Comparison of ENCODE assay signal across 26 cellular contexts in the genomic region with DNA sequence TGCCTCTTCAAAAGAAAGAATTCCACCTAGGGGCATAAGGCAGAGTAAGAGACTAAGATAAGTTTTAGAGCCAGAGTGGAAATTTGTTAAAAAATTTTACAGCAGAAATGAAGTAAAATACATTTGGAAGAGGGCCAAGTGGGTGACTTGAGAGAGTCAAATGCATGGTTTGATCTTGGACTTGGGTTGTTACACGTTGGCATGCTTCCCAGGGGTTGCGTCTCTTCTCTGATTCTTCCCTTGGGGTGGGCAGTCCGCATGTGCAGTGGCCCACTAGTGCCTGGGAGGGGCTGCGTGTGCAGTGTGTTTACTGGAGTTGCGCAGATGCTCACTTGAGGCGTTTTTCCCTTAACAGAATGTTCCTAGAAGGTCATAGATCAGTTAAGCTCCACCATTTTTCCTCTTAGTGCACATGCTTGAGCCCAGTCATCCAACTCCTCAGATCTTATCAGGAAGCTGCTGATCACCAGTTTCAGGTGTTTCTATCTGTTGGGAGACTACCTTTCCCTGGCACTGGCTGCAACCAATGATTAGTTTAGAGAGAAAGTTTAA. TPM values are rescaled to one million over a fixed set of nuclear protein-coding genes. Genes with fewer than 3 reads are reported as not detected.
DNase-seq lines count a peak whose midpoint lies in the region; ATAC-seq and TF ChIP-seq lines count a peak whose summit lies in the region.
"Had no signal": no experiment of that assay in that cellular context is flagged by ENCODE, and none has a peak within 500 bp of the region (broad histone marks: within the 10 kb centered on the region; RNA-seq: fewer than 3 reads in every experiment).

No MANE protein-coding gene starts in this region.

- peaks cover 18% of the 10 kb centered on the region for H3K4me1 ChIP-seq in mucosa of descending colon (ENCODE audit: low read depth)
- H3K4me1 ChIP-seq in CD4-positive, alpha-beta memory T cell (ENCODE audit: insufficient read depth, low read length): no peaks in the 10 kb centered on the region
- H3K4me1 ChIP-seq: esophagus muscularis mucosa, gastroesophageal sphincter, right atrium auricular region had no signal

- no peak overlapping the region for H3K4me3 ChIP-seq in mucosa of descending colon
- H3K4me3 ChIP-seq in CD4-positive, alpha-beta memory T cell (ENCODE audit: low read length in 2 of 2): no peak overlapping the region
- H3K4me3 ChIP-seq: BLaER1, esophagus muscularis mucosa, gastroesophageal sphincter, lung, right atrium auricular region, stomach had no signal

- H3K36me3 ChIP-seq in mucosa of descending colon (ENCODE audit: low read depth): no peaks in the 10 kb centered on the region
- peaks cover 12% of the 10 kb centered on the region for H3K36me3 ChIP-seq in CD4-positive, alpha-beta memory T cell (ENCODE audit: insufficient read depth, low read length)

- no peak overlapping the region for H3K4me3 Mint-ChIP-seq in CD4-positive, alpha-beta memory T cell
- H3K4me3 Mint-ChIP-seq: activated B cell treated with CpG ODN at 0.5 μM for 24 hours; activated CD4-positive, alpha-beta memory T cell treated with anti-CD3 and anti-CD28 coated beads for 36 hours; brain; effector memory CD8-positive, alpha-beta T cell; type B pancreatic cell had no signal

- no peaks in the 10 kb centered on the region for H3K9me3 Mint-ChIP-seq in CD4-positive, alpha-beta memory T cell
- H3K9me3 Mint-ChIP-seq: activated B cell treated with CpG ODN at 0.5 μM for 24 hours; activated CD4-positive, alpha-beta memory T cell treated with anti-CD3 and anti-CD28 coated beads for 36 hours; effector memory CD8-positive, alpha-beta T cell; type B pancreatic cell had no signal

- no peak overlapping the region for H3K27ac ChIP-seq in CD4-positive, alpha-beta memory T cell (ENCODE audit: low read depth, low read length)
- H3K27ac ChIP-seq: BLaER1, esophagus muscularis mucosa, gastroesophageal sphincter, right atrium auricular region, stomach had no signal

- H3K27ac Mint-ChIP-seq in CD4-positive, alpha-beta memory T cell: no peak overlapping the region
- H3K27ac Mint-ChIP-seq: activated B cell treated with CpG ODN at 0.5 μM for 24 hours; activated CD4-positive, alpha-beta memory T cell treated with anti-CD3 and anti-CD28 coated beads for 36 hours; type B pancreatic cell had no signal

- DNase-seq in activated CD8-positive, alpha-beta memory T cell treated with anti-CD3 and anti-CD28 coated beads for 24 hours: peak; percentile 35
- DNase-seq in activated CD8-positive, alpha-beta memory T cell treated with anti-CD3 and anti-CD28 coated beads, Interleukin-2, amount 50 U/mL, for 4 hours: no peak
- DNase-seq in NCI-H69 (lab: John Stamatoyannopoulos, UW) (peak; percentile 17), mucosa of descending colon (peak in 2 of 3 donors; percentile 66 to 76), SIG-M5 treated with dmso at 0.1 percent for 504 hours (lab: John Stamatoyannopoulos, UW; ENCODE audit: unreplicated experiment) (no peak)
- DNase-seq in CD4-positive, alpha-beta memory T cell: no peak
- no peak for DNase-seq in stimulated activated naive CD4-positive, alpha-beta T cell (lab: John Stamatoyannopoulos, UW)
- DNase-seq: activated B cell treated with CpG ODN at 0.5 μM for 24 hours; activated CD4-positive, alpha-beta memory T cell treated with anti-CD3 and anti-CD28 coated beads for 36 hours; activated gamma-delta T cell treated with Interleukin-2 at 50 U/mL for 16 hours; activated T-cell treated with anti-CD3 and anti-CD28 coated beads for 4 hours; effector memory CD8-positive, alpha-beta T cell; HCEC 1CT; kidney; MM.1S; NCI-H510A; RPMI8226; stomach had no signal

- no peaks in the 10 kb centered on the region for H3K27me3 ChIP-seq in CD4-positive, alpha-beta memory T cell (ENCODE audit: insufficient read depth, low read length)
- H3K27me3 ChIP-seq: BLaER1, esophagus muscularis mucosa, gastroesophageal sphincter, right atrium auricular region, stomach had no signal

- CTCF ChIA-PET in CD4-positive, alpha-beta memory T cell (lab: Charles Lee; ENCODE audit: partially characterized antibody): interaction anchor here (1.1 kb wide), 1 partner anchor 198 kb away, joined by 3 read pairs; no protein-coding TSS in a partner anchor

- H3K9me3 ChIP-seq in mucosa of descending colon: no peaks in the 10 kb centered on the region
- no peaks in the 10 kb centered on the region for H3K9me3 ChIP-seq in CD4-positive, alpha-beta memory T cell (ENCODE audit: control insufficient read depth in 1 of 2, low read length in 2 of 2)
- H3K9me3 ChIP-seq: esophagus muscularis mucosa, gastroesophageal sphincter, right atrium auricular region, stomach had no signal

- no peaks in the 10 kb centered on the region for H3K27me3 Mint-ChIP-seq in CD4-positive, alpha-beta memory T cell
- H3K27me3 Mint-ChIP-seq: activated B cell treated with CpG ODN at 0.5 μM for 24 hours; activated CD4-positive, alpha-beta memory T cell treated with anti-CD3 and anti-CD28 coated beads for 36 hours; brain; effector memory CD8-positive, alpha-beta T cell; type B pancreatic cell had no signal

- no peak for TF ChIP-seq CTCF in mucosa of descending colon (IDR thresholded peaks at IDR 0.05)

- peaks cover 42 to 50% of the 10 kb centered on the region in 2 donors for H3K36me3 Mint-ChIP-seq in CD4-positive, alpha-beta memory T cell

- peaks cover 0 to 13% (median 9%) of the 10 kb centered on the region in 4 donors for H3K4me1 Mint-ChIP-seq in CD4-positive, alpha-beta memory T cell

- intact Hi-C loops in mucosa of descending colon (cut with DNase I, micrococcal nuclease): no loop called here
- intact Hi-C loops in CD4-positive, alpha-beta memory T cell (cut with micrococcal nuclease): no loop called here

- POLR2A ChIA-PET in CD4-positive, alpha-beta memory T cell (lab: Charles Lee; ENCODE audit: partially characterized antibody): no interaction called here

- ATAC-seq in mucosa of descending colon: peak; percentile 82
- no peak for ATAC-seq in GM18517 (IDR thresholded peaks at IDR 0.05; ENCODE audit: unreplicated experiment)
- ATAC-seq: effector memory CD8-positive, alpha-beta T cell; gastroesophageal sphincter had no signal

RNA-seq across cellular contexts. Expression of gene SEH1L, which starts 13.1 kb away (rescaled TPM):
- total RNA-seq in mucosa of descending colon: 10 to 100 TPM; 33.7 to 36.7 (median 34.3) TPM
- 10 to 100 TPM; 28.9 to 31.3 TPM for total RNA-seq in CD4-positive, alpha-beta memory T cell
- polyA plus RNA-seq in CD4-positive, alpha-beta memory T cell: 10 to 100 TPM; 27.6 to 29.8 TPM

RNA-seq across cellular contexts. Expression of gene CEP192, which starts 30.2 kb away (rescaled TPM):
- total RNA-seq in mucosa of descending colon: 10 to 100 TPM; 22.6 to 33.6 (median 27.7) TPM
- 10 to 100 TPM; 42.5 to 45.5 TPM for total RNA-seq in CD4-positive, alpha-beta memory T cell
- 1 to 10 TPM; 3.3 to 9.6 TPM for polyA plus RNA-seq in CD4-positive, alpha-beta memory T cell

Comparison
In these comparisons a context has a peak if more than half of its experiments do, and no peak if none do; other contexts are left out.
1. DNase-seq: peak in activated CD8-positive, alpha-beta memory T cell treated with anti-CD3 and anti-CD28 coated beads for 24 hours (single experiment), NCI-H69 (single experiment) and mucosa of descending colon (2 of 3); none in activated CD8-positive, alpha-beta memory T cell treated with anti-CD3 and anti-CD28 coated beads, Interleukin-2, amount 50 U/mL, for 4 hours (single experiment), SIG-M5 treated with dmso at 0.1 percent for 504 hours (single experiment), CD4-positive, alpha-beta memory T cell (0 of 5) and stimulated activated naive CD4-positive, alpha-beta T cell (0 of 6).